ENCODE assay signal across 9 cellular contexts in genomic region chr13:97327521-97328221, GRCh38.
DNase-seq lines count a peak whose midpoint lies in the region; ATAC-seq, FAIRE-seq and TF ChIP-seq lines count a peak whose summit lies in the region.
"Had no signal": no experiment of that assay in that cellular context is flagged by ENCODE, and none has a peak within 500 bp of the region (broad histone marks: within the 10 kb centered on the region; RNA-seq: fewer than 3 reads in every experiment).

No MANE protein-coding gene starts in this region.

- TF ChIP-seq CTCF in adrenal gland (IDR thresholded peaks at IDR 0.05) (no peak), keratinocyte (optimal IDR thresholded peaks at IDR 0.05 in 1 of 3, IDR thresholded peaks at IDR 0.05 in 1 of 3, conservative IDR thresholded peaks at IDR 0.05 in 1 of 3; ENCODE audit: extremely low read depth in 1 of 3, insufficient read depth in 2 of 3, low read length in 3 of 3) (no peak), smooth muscle cell (IDR thresholded peaks at IDR 0.05; ENCODE audit: borderline replicate concordance, insufficient read depth, poor library complexity, severe bottlenecking) (no peak), omental fat pad (IDR thresholded peaks at IDR 0.05) (no peak), OCI-LY7 (conservative IDR thresholded peaks at IDR 0.05; ENCODE audit: low read length) (no peak)

- peak overlapping the region; percentile 39 for H3K4me2 ChIP-seq in keratinocyte (ENCODE audit: control insufficient read depth, extremely low read depth, insufficient read depth, low read depth, low read length)
- peak overlapping the region; percentile 62 for H3K4me2 ChIP-seq in smooth muscle cell
- H3K4me2 ChIP-seq in OCI-LY7 (ENCODE audit: low read length), result no peak overlapping the region

- H3F3A ChIP-seq in smooth muscle cell (ENCODE audit: low read depth), result peaks cover 7% of the 10 kb centered on the region

- intact Hi-C loops in adrenal gland (cut with DNase I) (no loop called here), OCI-LY7 (cut with micrococcal nuclease; ENCODE audit: unreplicated experiment) (no loop called here)

- no peaks in the 10 kb centered on the region for H3K79me2 ChIP-seq in keratinocyte (ENCODE audit: control insufficient read depth, insufficient read depth, low read length)
- H3K79me2 ChIP-seq in smooth muscle cell (ENCODE audit: low read depth), result peaks cover 52% of the 10 kb centered on the region
- no peaks in the 10 kb centered on the region for H3K79me2 ChIP-seq in OCI-LY7 (ENCODE audit: insufficient read depth, low read depth, low read length)

- POLR2A ChIA-PET in OCI-LY7 (lab: Charles Lee), result interaction anchor here (0.6 kb wide), 1 partner anchor 103 kb away, joined by 6 read pairs; no protein-coding TSS in a partner anchor

- TF ChIP-seq POLR2A in adrenal gland (IDR thresholded peaks at IDR 0.05), result no peak

- H3K36me3 ChIP-seq in adrenal gland (replicated peaks in 1 of 2) (no peaks in the 10 kb centered on the region), keratinocyte (ENCODE audit: control insufficient read depth in 2 of 2, extremely low read depth in 1 of 2, insufficient read depth in 2 of 2, low read length in 2 of 2) (no peaks in the 10 kb centered on the region), smooth muscle cell (ENCODE audit: low read depth) (no peaks in the 10 kb centered on the region), OCI-LY7 (ENCODE audit: insufficient read depth, low read length) (no peaks in the 10 kb centered on the region)

- WGBS in adrenal gland, 4 donors, result 42 to 56% (median 47%) methylated on average over 4 of the region's 4 CpGs
- 34% methylated on average over 4 of the region's 4 CpGs for WGBS in smooth muscle cell (ENCODE audit: low lambda C conversion rate)

- ATAC-seq in omental fat pad (ENCODE audit: low FRiP score), result no peak
- ATAC-seq in GM19328 (IDR thresholded peaks at IDR 0.05; ENCODE audit: unreplicated experiment), result no peak
- no peak for ATAC-seq in GM18909 (IDR thresholded peaks at IDR 0.05; ENCODE audit: poor library complexity, unreplicated experiment)

- H3K4me3 ChIP-seq in adrenal gland (no peak overlapping the region), keratinocyte (ENCODE audit: control insufficient read depth in 2 of 3, extremely low read depth in 1 of 3, insufficient read depth in 2 of 3, low read depth in 1 of 3, low read length in 3 of 3) (no peak overlapping the region), smooth muscle cell (no peak overlapping the region), OCI-LY7 (ENCODE audit: low read depth, low read length, poor library complexity, severe bottlenecking) (no peak overlapping the region)

- H3K27me3 ChIP-seq in adrenal gland (no peaks in the 10 kb centered on the region), keratinocyte (ENCODE audit: control insufficient read depth, extremely low read depth, insufficient read depth, low read length) (no peaks in the 10 kb centered on the region), smooth muscle cell (ENCODE audit: low read depth) (no peaks in the 10 kb centered on the region)

- H3K27ac ChIP-seq in adrenal gland (peak overlapping the region in 3 of 5 donors; percentile 50 to 64 (median 59)), keratinocyte (ENCODE audit: control insufficient read depth, insufficient read depth, low read length) (peak overlapping the region; percentile 36), smooth muscle cell (ENCODE audit: low read depth) (peak overlapping the region; percentile 79), OCI-LY7 (ENCODE audit: low read depth, low read length, poor library complexity, severe bottlenecking) (no peak overlapping the region)
- H3K27ac ChIP-seq: HL-60 had no signal

- DNase-seq in HUDEP-2 (lab: John Stamatoyannopoulos, UW; ENCODE audit: unreplicated experiment in 76 of 76) (peak in 64 of 76 experiments; percentile 8 to 98 (median 80)), adrenal gland (peak in 1 of 7 donors; percentile 57), keratinocyte (ENCODE audit: low read depth, low spot score) (no peak), smooth muscle cell (lab: John Stamatoyannopoulos, UW; ENCODE audit: unreplicated experiment) (no peak), omental fat pad (ENCODE audit: low spot score) (no peak), OCI-LY7 (ENCODE audit: low spot score) (no peak)

- no peaks in the 10 kb centered on the region for H3K9me1 ChIP-seq in keratinocyte (ENCODE audit: control insufficient read depth, extremely low read depth, insufficient read depth, low read length)

- no TSS peak for BruUV-seq in OCI-LY7 (replicated peaks; lab: Mats Ljungman, UMichigan)

- H3K9me3 ChIP-seq in adrenal gland (replicated peaks in 1 of 3) (no peaks in the 10 kb centered on the region), keratinocyte (ENCODE audit: control insufficient read depth, low read depth, low read length) (no peaks in the 10 kb centered on the region), smooth muscle cell (replicated peaks; ENCODE audit: low read depth) (no peaks in the 10 kb centered on the region), OCI-LY7 (ENCODE audit: low read length) (no peaks in the 10 kb centered on the region)

- dilution Hi-C loops in keratinocyte (cut with MboI; ENCODE audit: extremely low pct_ligation_motif_present, low sequenced_read_pairs), result no loop called here

- no peak overlapping the region for H3K9ac ChIP-seq in keratinocyte (ENCODE audit: control insufficient read depth, extremely low read depth, insufficient read depth, low read length)
- no peak overlapping the region for H3K9ac ChIP-seq in smooth muscle cell (ENCODE audit: low read depth)

- H4K20me1 ChIP-seq in keratinocyte (ENCODE audit: control insufficient read depth, extremely low read depth, insufficient read depth, low read length) (no peaks in the 10 kb centered on the region), smooth muscle cell (ENCODE audit: low read depth) (peaks cover 90% of the 10 kb centered on the region), OCI-LY7 (ENCODE audit: insufficient read depth, low read length) (no peaks in the 10 kb centered on the region)

- H3K9me2 ChIP-seq in OCI-LY7 (ENCODE audit: insufficient read depth, low read length), result no peaks in the 10 kb centered on the region

- H3K4me1 ChIP-seq in adrenal gland (replicated peaks in 1 of 2), result peaks cover 16 to 80% of the 10 kb centered on the region in 2 donors
- H3K4me1 ChIP-seq in keratinocyte (ENCODE audit: control insufficient read depth, extremely low read depth, insufficient read depth, low read length), result peaks cover 22% of the 10 kb centered on the region
- peaks cover 15% of the 10 kb centered on the region for H3K4me1 ChIP-seq in smooth muscle cell (ENCODE audit: low read depth)
- H3K4me1 ChIP-seq in OCI-LY7 (ENCODE audit: insufficient read depth, low read length, poor library complexity, severe bottlenecking), result no peaks in the 10 kb centered on the region

- no peak overlapping the region for H2AFZ ChIP-seq in keratinocyte (ENCODE audit: control insufficient read depth, low read length)
- H2AFZ ChIP-seq in smooth muscle cell (ENCODE audit: low read depth), result no peak overlapping the region
- no peak overlapping the region for H2AFZ ChIP-seq in OCI-LY7 (ENCODE audit: low read length)

- FAIRE-seq in keratinocyte (lab: Jason Lieb, UNC), result no peak

- CTCF ChIA-PET in OCI-LY7 (lab: Charles Lee; ENCODE audit: unreplicated experiment), result no interaction called here

Comparison
In these comparisons a context has a peak if more than half of its experiments do, and no peak if none do; other contexts are left out.
1. DNase-seq: peak in HUDEP-2 (64 of 76); none in keratinocyte (single experiment), smooth muscle cell (single experiment), omental fat pad (single experiment) and OCI-LY7 (single experiment).